ENCODE assay signal across 2 cellular contexts in genomic region chr1:35188578-35189392, GRCh38.
TF ChIP-seq lines count a peak whose summit lies in the region.

No MANE protein-coding gene starts in this region.

TF ChIP-seq in IMR-90, 13 proteins besides CTCF, POLR2A, EP300 and RAD21:
- TF ChIP-seq RFX5 (IDR thresholded peaks at IDR 0.05; ENCODE audit: low read depth, low read length) (no peak), FOS (IDR thresholded peaks at IDR 0.05; ENCODE audit: low read depth, low read length) (no peak), USF2 (IDR thresholded peaks at IDR 0.05; ENCODE audit: low read depth, low read length) (no peak), MAZ (IDR thresholded peaks at IDR 0.05; ENCODE audit: borderline replicate concordance, low read depth, low read length) (no peak), CHD1 (IDR thresholded peaks at IDR 0.05; ENCODE audit: low read depth, low read length) (no peak), RCOR1 (IDR thresholded peaks at IDR 0.05; ENCODE audit: insufficient replicate concordance, low read length) (no peak), ELK1 (IDR thresholded peaks at IDR 0.05; ENCODE audit: borderline replicate concordance, low read depth, low read length) (no peak), SMC3 (IDR thresholded peaks at IDR 0.05; ENCODE audit: low read depth, low read length) (no peak), BHLHE40 (IDR thresholded peaks at IDR 0.05; ENCODE audit: low read depth, low read length) (no peak), MAFK (IDR thresholded peaks at IDR 0.05; ENCODE audit: low read depth, low read length) (no peak)

TF ChIP-seq in K562, 482 proteins besides CTCF, POLR2A, EP300 and RAD21 (continues in another document):
- TF ChIP-seq UBTF (IDR thresholded peaks at IDR 0.05; ENCODE audit: borderline replicate concordance in 1 of 2, low read depth in 2 of 2, low read length in 2 of 2) (no peak), MAFG (tag; conservative IDR thresholded peaks at IDR 0.05) (no peak), IFI16 (CRISPR knock-in tag; IDR thresholded peaks at IDR 0.05) (no peak), ZFP30 (CRISPR knock-in tag; IDR thresholded peaks at IDR 0.05; ENCODE audit: borderline replicate concordance) (0 out of 2 replicates have a peak, but pooled peaks have one; percentile 33), ZBTB8A (IDR thresholded peaks at IDR 0.05; ENCODE audit: partially characterized antibody) (no peak), TAF15 (IDR thresholded peaks at IDR 0.05; ENCODE audit: low read depth, low read length) (no peak), NELFE (IDR thresholded peaks at IDR 0.05; ENCODE audit: insufficient read depth, insufficient read length) (no peak), ZFX (CRISPR knock-in tag; IDR thresholded peaks at IDR 0.05) (no peak), ZFP91 (CRISPR knock-in tag; IDR thresholded peaks at IDR 0.05) (no peak), ZNF232 (CRISPR knock-in tag; IDR thresholded peaks at IDR 0.05) (no peak), TFE3 (CRISPR knock-in tag; IDR thresholded peaks at IDR 0.05) (no peak), TARDBP (IDR thresholded peaks at IDR 0.05) (no peak), SP2 (IDR thresholded peaks at IDR 0.05; ENCODE audit: extremely low read depth, low read depth, low read length, poor library complexity, severe bottlenecking) (no peak), E2F5 (CRISPR knock-in tag; IDR thresholded peaks at IDR 0.05) (no peak), NFIX (CRISPR knock-in tag; IDR thresholded peaks at IDR 0.05; ENCODE audit: low read depth) (0 out of 2 replicates have a peak, but pooled peaks have one; percentile 3), ARID4B (CRISPR knock-in tag; IDR thresholded peaks at IDR 0.05) (0 out of 2 replicates have a peak, but pooled peaks have one; percentile 43), DIDO1 (tag; IDR thresholded peaks at IDR 0.05; ENCODE audit: low read depth) (no peak), CREB1 (IDR thresholded peaks at IDR 0.05) (no peak), CREB1 (CRISPR knock-in tag; IDR thresholded peaks at IDR 0.05) (no peak), FOXJ2 (tag; IDR thresholded peaks at IDR 0.05) (no peak), ETV5 (CRISPR knock-in tag; IDR thresholded peaks at IDR 0.05; ENCODE audit: low read depth) (no peak), ESRRA (IDR thresholded peaks at IDR 0.05; ENCODE audit: borderline replicate concordance, low read depth) (no peak), E2F6 (IDR thresholded peaks at IDR 0.05; ENCODE audit: borderline replicate concordance in 1 of 2, extremely low read depth in 1 of 2, insufficient read depth in 1 of 2, insufficient read length in 1 of 2, low read depth in 1 of 2, low read length in 1 of 2, poor library complexity in 1 of 2, severe bottlenecking in 1 of 2) (no peak), ZNF277 (CRISPR knock-in tag; IDR thresholded peaks at IDR 0.05; ENCODE audit: borderline replicate concordance) (peak; percentile 92), ZNF766 (CRISPR knock-in tag; conservative IDR thresholded peaks at IDR 0.05) (no peak), RBFOX2 (IDR thresholded peaks at IDR 0.05; ENCODE audit: low read depth, low read length) (peak; percentile 71), NEUROD1 (IDR thresholded peaks at IDR 0.05; ENCODE audit: borderline replicate concordance, low read depth, low read length, partially characterized antibody) (no peak), NCOA1 (IDR thresholded peaks at IDR 0.05; ENCODE audit: low read depth) (no peak), NR1H2 (CRISPR knock-in tag; IDR thresholded peaks at IDR 0.05) (no peak), ZNF121 (CRISPR knock-in tag; conservative IDR thresholded peaks at IDR 0.05) (no peak), MTA1 (IDR thresholded peaks at IDR 0.05; ENCODE audit: borderline replicate concordance) (no peak), NFRKB (IDR thresholded peaks at IDR 0.05; ENCODE audit: low read depth) (no peak), SPI1 (IDR thresholded peaks at IDR 0.05; ENCODE audit: borderline replicate concordance, low read depth, low read length) (no peak), NR3C1 (CRISPR knock-in tag; IDR thresholded peaks at IDR 0.05) (no peak), ZNF512 (tag; IDR thresholded peaks at IDR 0.05) (no peak), SP1 (CRISPR knock-in tag; IDR thresholded peaks at IDR 0.05) (no peak), ZNF644 (tag; IDR thresholded peaks at IDR 0.05; ENCODE audit: low read depth) (no peak), XRCC4 (IDR thresholded peaks at IDR 0.05; ENCODE audit: extremely low read depth, insufficient read depth, insufficient read length) (no peak), BCOR (IDR thresholded peaks at IDR 0.05) (no peak), PRPF4 (IDR thresholded peaks at IDR 0.05; ENCODE audit: insufficient read depth, low read depth, low read length, poor library complexity, severe bottlenecking) (peak; percentile 26), SNRNP70 (optimal IDR thresholded peaks at IDR 0.05; ENCODE audit: low read depth, low read length) (no peak), MTF1 (CRISPR knock-in tag; IDR thresholded peaks at IDR 0.05; ENCODE audit: borderline replicate concordance) (no peak), ZBTB11 (CRISPR knock-in tag; IDR thresholded peaks at IDR 0.05) (peak in 1 of 3 experiments; percentile 59; a peak in 2 of 6 replicates), NFE2 (IDR thresholded peaks at IDR 0.05; ENCODE audit: low read depth) (no peak)
